Comparison of ENCODE assay signal across 14 cellular contexts in the genomic region with DNA sequence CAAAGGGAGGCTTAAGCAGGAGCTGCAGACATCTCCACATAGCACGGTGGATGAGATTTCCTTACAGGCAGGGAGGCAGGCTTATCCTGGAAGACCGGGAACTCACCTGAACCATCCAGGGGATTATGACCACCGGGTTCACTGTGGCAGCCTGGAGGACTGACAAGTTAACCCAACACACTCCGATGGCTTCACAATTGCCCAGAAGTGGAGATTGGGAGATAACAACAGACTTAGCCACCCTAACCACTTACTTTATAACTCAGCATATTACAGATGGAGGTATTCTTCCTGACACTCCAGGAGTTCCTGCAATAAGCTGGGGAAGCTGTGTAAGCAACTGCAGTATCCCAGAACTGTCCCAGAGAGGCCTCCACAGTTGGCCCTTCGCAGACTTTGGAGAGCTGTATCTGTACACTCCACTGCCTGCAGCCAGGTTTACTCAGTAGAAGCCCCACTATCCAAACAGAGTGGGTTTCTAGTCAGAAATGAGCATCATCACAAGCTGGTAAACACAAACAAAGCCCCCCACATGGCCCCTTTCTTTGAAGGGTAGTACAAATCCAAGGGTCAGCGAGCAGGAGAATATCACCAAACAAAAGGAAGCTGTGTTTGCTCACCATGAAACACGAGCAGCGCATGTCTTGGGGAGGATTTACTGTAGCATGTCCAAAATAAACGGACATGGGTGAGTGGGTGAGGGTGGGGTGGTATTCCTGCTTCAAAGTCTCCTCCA.
A peak's percentile ranks its signal among the peaks of the same experiment; 100 is the strongest.
DNase-seq lines count a peak whose midpoint lies in the region; ATAC-seq and TF ChIP-seq lines count a peak whose summit lies in the region.
"Had no signal": no experiment of that assay in that cellular context is flagged by ENCODE, and none has a peak within 500 bp of the region (broad histone marks: within the 10 kb centered on the region; RNA-seq: fewer than 3 reads in every experiment).

No MANE protein-coding gene starts in this region.

- H3K27me3 ChIP-seq in IMR-90 (ENCODE audit: control insufficient read depth, insufficient read depth, low read length) (no peaks in the 10 kb centered on the region), smooth muscle cell (ENCODE audit: low read depth) (no peaks in the 10 kb centered on the region)
- H3K27me3 ChIP-seq: gastroesophageal sphincter, suprapubic skin had no signal

- no peak for TF ChIP-seq RAD21 in IMR-90 (IDR thresholded peaks at IDR 0.05; ENCODE audit: low read length)

- H3K4me2 ChIP-seq in IMR-90 (ENCODE audit: low read depth, low read length), result no peak overlapping the region
- H3K4me2 ChIP-seq in smooth muscle cell, result peak overlapping the region; percentile 3

- dilution Hi-C loops in IMR-90 (cut with HindIII; ENCODE audit: low sequenced_read_pairs, unreplicated experiment), result no loop called here

- peak overlapping the region; percentile 57; the same call in 1 of the 2 replicates for H3K18ac ChIP-seq in IMR-90 (ENCODE audit: low read depth, low read length)

- intact Hi-C loops in IMR-90 (cut with micrococcal nuclease), result loop anchor here (10.0 kb wide), 7 partner anchors 266 to 1206 kb away; no protein-coding TSS in a partner anchor
- intact Hi-C loops in mucosa of descending colon (cut with DNase I, micrococcal nuclease), result no loop called here

- TF ChIP-seq POLR2A in IMR-90 (IDR thresholded peaks at IDR 0.05; ENCODE audit: low read depth, low read length), result no peak

- CTCF ChIA-PET in IMR-90 (lab: Yijun Ruan, JAX), result interaction anchor here (0.6 to 1.4 kb wide), 3 partner anchors 16 to 82 kb away, joined by 3 to 7 read pairs (median 3); no protein-coding TSS in a partner anchor

- in situ Hi-C loops in IMR-90 (cut with MboI; ENCODE audit: low sequenced_read_pairs), result loop anchor here (10.0 to 25.0 kb wide), 2 partner anchors 906 to 1063 kb away; no protein-coding TSS in a partner anchor

- H4K5ac ChIP-seq in IMR-90 (ENCODE audit: low read depth, low read length), result no peak overlapping the region; the same call in 1 of the 2 replicates

- H3F3A ChIP-seq in smooth muscle cell (ENCODE audit: low read depth), result peaks cover 6% of the 10 kb centered on the region

- no TSS peak for BruUV-seq in IMR-90 (replicated peaks; lab: Mats Ljungman, UMichigan)

- peak overlapping the region; percentile 59 for H4K91ac ChIP-seq in IMR-90 (ENCODE audit: insufficient read depth, low read depth, low read length)

- TF ChIP-seq CTCF in IMR-90 (conservative IDR thresholded peaks at IDR 0.05; ENCODE audit: low read depth, low read length) (no peak), smooth muscle cell (IDR thresholded peaks at IDR 0.05; ENCODE audit: borderline replicate concordance, insufficient read depth, poor library complexity, severe bottlenecking) (no peak), mucosa of descending colon (IDR thresholded peaks at IDR 0.05) (no peak)

- POLR2A ChIA-PET in IMR-90 (lab: Charles Lee; ENCODE audit: unreplicated experiment), result no interaction called here

- H3K79me2 ChIP-seq in smooth muscle cell (ENCODE audit: low read depth), result no peaks in the 10 kb centered on the region

- H2BK120ac ChIP-seq in IMR-90 (ENCODE audit: low read depth, low read length), result peak overlapping the region; percentile 42

- WGBS in IMR-90 (ENCODE audit: extremely low coverage in 2 of 2, insufficient read length in 1 of 2), 2 experiments, result no CpG with 5 or more reads among the region's 9 CpGs
- WGBS in smooth muscle cell (ENCODE audit: low lambda C conversion rate), result 52% methylated on average over 9 of the region's 9 CpGs

- H2AK5ac ChIP-seq in IMR-90 (ENCODE audit: low read depth, low read length), result peak overlapping the region; percentile 91

- ATAC-seq in IMR-90 (ENCODE audit: low read depth) (no peak), mucosa of descending colon (no peak), HG03045 (IDR thresholded peaks at IDR 0.05; ENCODE audit: unreplicated experiment) (no peak), GM18867 (IDR thresholded peaks at IDR 0.05; ENCODE audit: unreplicated experiment) (no peak)
- ATAC-seq: activated CD4-positive, alpha-beta T cell treated with anti-CD3 and anti-CD28 coated beads for 36 hours; gastroesophageal sphincter had no signal

- H2BK5ac ChIP-seq in IMR-90 (ENCODE audit: low read depth, low read length, poor library complexity, severe bottlenecking), result no peak overlapping the region

- H3K9me3 ChIP-seq in IMR-90 (ENCODE audit: control insufficient read depth, insufficient read depth, low read length) (no peaks in the 10 kb centered on the region), smooth muscle cell (replicated peaks; ENCODE audit: low read depth) (no peaks in the 10 kb centered on the region), mucosa of descending colon (no peaks in the 10 kb centered on the region)
- H3K9me3 ChIP-seq: gastroesophageal sphincter, suprapubic skin had no signal

- H4K8ac ChIP-seq in IMR-90 (ENCODE audit: low read depth in 2 of 2, low read length in 2 of 2), result peak overlapping the region in 1 of 2 experiments; percentile 23; a peak in 1 of 4 replicates

- H3K56ac ChIP-seq in IMR-90 (ENCODE audit: extremely low read depth, insufficient read depth, low read length), result no peak overlapping the region

- H3K36me3 ChIP-seq in IMR-90 (ENCODE audit: control insufficient read depth, insufficient read depth, low read length) (no peaks in the 10 kb centered on the region), smooth muscle cell (ENCODE audit: low read depth) (no peaks in the 10 kb centered on the region), mucosa of descending colon (ENCODE audit: low read depth) (no peaks in the 10 kb centered on the region)
- H3K36me3 ChIP-seq: gastroesophageal sphincter, suprapubic skin had no signal

- H3K4me1 ChIP-seq in IMR-90 (ENCODE audit: control insufficient read depth, insufficient read depth, low read length) (peaks cover 20% of the 10 kb centered on the region), smooth muscle cell (ENCODE audit: low read depth) (peaks cover 12% of the 10 kb centered on the region), mucosa of descending colon (ENCODE audit: low read depth) (peaks cover 6% of the 10 kb centered on the region)
- H3K4me1 ChIP-seq: suprapubic skin had no signal

- peak overlapping the region; percentile 42; the same call in 1 of the 2 replicates for H3K4ac ChIP-seq in IMR-90 (ENCODE audit: low read depth, low read length)

- H2BK20ac ChIP-seq in IMR-90 (ENCODE audit: low read depth, low read length), result peak overlapping the region; percentile 41; the same call in 1 of the 2 replicates

- peak overlapping the region; percentile 70; the same call in 1 of the 3 replicates for H2BK15ac ChIP-seq in IMR-90 (ENCODE audit: low read depth, low read length)

- no peak overlapping the region for H3K23ac ChIP-seq in IMR-90 (ENCODE audit: low read depth, low read length)

- H2AFZ ChIP-seq in IMR-90 (replicated peaks; ENCODE audit: low read length, poor library complexity), result no peak overlapping the region
- H2AFZ ChIP-seq in smooth muscle cell (ENCODE audit: low read depth), result no peak overlapping the region

- H3K4me3 ChIP-seq in IMR-90 (ENCODE audit: insufficient read depth, low read depth, low read length), result no peak overlapping the region
- no peak overlapping the region for H3K4me3 ChIP-seq in smooth muscle cell
- no peak overlapping the region for H3K4me3 ChIP-seq in mucosa of descending colon
- H3K4me3 ChIP-seq: gastroesophageal sphincter, suprapubic skin had no signal

- H3K27ac ChIP-seq in IMR-90 (ENCODE audit: insufficient read depth, low read length) (no peak overlapping the region; the same call in 1 of the 2 replicates), smooth muscle cell (ENCODE audit: low read depth) (no peak overlapping the region)
- H3K27ac ChIP-seq: gastroesophageal sphincter, suprapubic skin had no signal

- H3K79me1 ChIP-seq in IMR-90 (ENCODE audit: low read depth in 1 of 2, low read length in 2 of 2), result no peaks in the 10 kb centered on the region

- peak overlapping the region; percentile 50 for H2AK9ac ChIP-seq in IMR-90 (replicated peaks; ENCODE audit: low read depth, low read length, poor library complexity)

- DNase-seq in IMR-90 (no peak), NCI-H69 (lab: John Stamatoyannopoulos, UW) (peak; percentile 93), left kidney (ENCODE audit: low read depth, low spot score) (peak; percentile 90), smooth muscle cell (lab: John Stamatoyannopoulos, UW; ENCODE audit: unreplicated experiment) (no peak), mucosa of descending colon (no peak)
- DNase-seq: activated CD4-positive, alpha-beta T cell treated with anti-CD3 and anti-CD28 coated beads for 36 hours; activated effector memory CD4-positive, alpha-beta T cell treated with anti-CD3 and anti-CD28 coated beads, Interleukin-2, amount 50 U/mL, for 16 hours; caudate nucleus; DMS79 treated with DMSO at 0.1 percent for 48 hours; small intestine had no signal

- H4K20me1 ChIP-seq in IMR-90 (ENCODE audit: insufficient read depth, low read length) (no peaks in the 10 kb centered on the region), smooth muscle cell (ENCODE audit: low read depth) (no peaks in the 10 kb centered on the region)

- peak overlapping the region; percentile 52 for H3K14ac ChIP-seq in IMR-90 (replicated peaks; ENCODE audit: low read depth, low read length)

- H3K9ac ChIP-seq in IMR-90 (ENCODE audit: low read depth, low read length) (no peak overlapping the region), smooth muscle cell (ENCODE audit: low read depth) (no peak overlapping the region)

- peaks cover 6% of the 10 kb centered on the region; the same call in 1 of the 2 replicates for H3K9me1 ChIP-seq in IMR-90 (ENCODE audit: insufficient read depth, low read length)

TF ChIP-seq in IMR-90, 13 proteins besides CTCF, POLR2A, EP300 and RAD21 (continues in another document):
- no peak for TF ChIP-seq FOS (IDR thresholded peaks at IDR 0.05; ENCODE audit: low read depth, low read length)
- no peak for TF ChIP-seq CHD1 (IDR thresholded peaks at IDR 0.05; ENCODE audit: low read depth, low read length)
- no peak for TF ChIP-seq RFX5 (IDR thresholded peaks at IDR 0.05; ENCODE audit: low read depth, low read length)
- no peak for TF ChIP-seq MAZ (IDR thresholded peaks at IDR 0.05; ENCODE audit: borderline replicate concordance, low read depth, low read length)
- TF ChIP-seq, protein P1, sequence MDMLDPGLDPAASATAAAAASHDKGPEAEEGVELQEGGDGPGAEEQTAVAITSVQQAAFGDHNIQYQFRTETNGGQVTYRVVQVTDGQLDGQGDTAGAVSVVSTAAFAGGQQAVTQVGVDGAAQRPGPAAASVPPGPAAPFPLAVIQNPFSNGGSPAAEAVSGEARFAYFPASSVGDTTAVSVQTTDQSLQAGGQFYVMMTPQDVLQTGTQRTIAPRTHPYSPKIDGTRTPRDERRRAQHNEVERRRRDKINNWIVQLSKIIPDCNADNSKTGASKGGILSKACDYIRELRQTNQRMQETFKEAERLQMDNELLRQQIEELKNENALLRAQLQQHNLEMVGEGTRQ (IDR thresholded peaks at IDR 0.05; ENCODE audit: low read depth, low read length), result no peak
- no peak for TF ChIP-seq MAFK (IDR thresholded peaks at IDR 0.05; ENCODE audit: low read depth, low read length)
- no peak for TF ChIP-seq CEBPB (IDR thresholded peaks at IDR 0.05; ENCODE audit: low read depth, low read length)

Comparison
In these comparisons a context has a peak if more than half of its experiments do, and no peak if none do; other contexts are left out.
1. DNase-seq: peak in NCI-H69 (single experiment) and left kidney (single experiment); none in IMR-90 (single experiment), smooth muscle cell (single experiment) and mucosa of descending colon (0 of 3).